Comparison of ENCODE assay signal across 18 cellular contexts in genomic region chr6:42932412-42932811, GRCh38. TPM values are rescaled to one million over a fixed set of nuclear protein-coding genes. Genes with fewer than 3 reads are reported as not detected.
DNase-seq lines count a peak whose midpoint lies in the region; ATAC-seq, FAIRE-seq and TF ChIP-seq lines count a peak whose summit lies in the region.
"Had no signal": no experiment of that assay in that cellular context is flagged by ENCODE, and none has a peak within 500 bp of the region (broad histone marks: within the 10 kb centered on the region; RNA-seq: fewer than 3 reads in every experiment).

No MANE protein-coding gene starts in this region.

- H3K27me3 ChIP-seq in subcutaneous abdominal adipose tissue (ENCODE audit: control insufficient read depth in 5 of 5, insufficient read depth in 4 of 5, low read length in 5 of 5) (no peaks in the 10 kb centered on the region), left lung (no peaks in the 10 kb centered on the region), Peyer's patch (no peaks in the 10 kb centered on the region)
- H3K27me3 ChIP-seq: pancreas had no signal

- H3K9ac ChIP-seq in kidney (ENCODE audit: low read length in 2 of 2) (no peak overlapping the region), subcutaneous abdominal adipose tissue (ENCODE audit: low read length in 5 of 5) (peak overlapping the region in 3 of 5 donors; percentile 14 to 64 (median 26))

- FAIRE-seq in kidney (lab: Jason Lieb, UNC): no peak
- FAIRE-seq: astrocyte, endometrium, G401.6, pancreas had no signal

- peaks cover 23% of the 10 kb centered on the region for H3K36me3 Mint-ChIP-seq in activated naive CD4-positive, alpha-beta T cell treated with anti-CD3 and anti-CD28 coated beads, Interleukin-2, amount 50 U/mL, for 24 hours
- H3K36me3 Mint-ChIP-seq in activated B cell treated with CpG ODN at 0.5 μM for 24 hours (ENCODE audit: low read depth): peaks cover 75% of the 10 kb centered on the region

- CTCF ChIA-PET in activated B cell treated with CpG ODN at 0.5 μM for 24 hours (lab: Charles Lee): interaction anchor here (0.8 kb wide), 1 partner anchor 33 kb away, joined by 3 read pairs; no protein-coding TSS in a partner anchor

- no peaks in the 10 kb centered on the region for H3K9me3 Mint-ChIP-seq in activated naive CD4-positive, alpha-beta T cell treated with anti-CD3 and anti-CD28 coated beads, Interleukin-2, amount 50 U/mL, for 24 hours
- no peaks in the 10 kb centered on the region for H3K9me3 Mint-ChIP-seq in activated B cell treated with CpG ODN at 0.5 μM for 24 hours

- no peak for DNase-seq in activated naive CD4-positive, alpha-beta T cell treated with Interleukin-2 at 50 U/mL for 16 hours
- no peak for DNase-seq in activated B cell treated with CpG ODN at 0.5 μM for 24 hours
- DNase-seq in kidney: peak; percentile 35
- no peak for DNase-seq in caudate nucleus (lab: John Stamatoyannopoulos, UW)
- no peak for DNase-seq in left lung
- DNase-seq in Peyer's patch: no peak
- DNase-seq: activated CD8-positive, alpha-beta memory T cell treated with anti-CD3 and anti-CD28 coated beads for 24 hours; left cardiac atrium; NCI-H2107; OCI-M1; pancreas had no signal

- no peak for TF ChIP-seq CTCF in activated B cell treated with CpG ODN at 0.5 μM for 24 hours (IDR thresholded peaks at IDR 0.05)
- no peak for TF ChIP-seq CTCF in kidney (IDR thresholded peaks at IDR 0.05; ENCODE audit: borderline replicate concordance, extremely low read depth, insufficient read depth)
- no peak for TF ChIP-seq CTCF in left lung (IDR thresholded peaks at IDR 0.05)
- TF ChIP-seq CTCF in Peyer's patch (IDR thresholded peaks at IDR 0.05): no peak

- POLR2A ChIA-PET in activated B cell treated with CpG ODN at 0.5 μM for 24 hours (lab: Charles Lee): interaction anchor here (0.6 to 5.4 kb wide), 4 partner anchors 13 to 237 kb away, joined by 3 to 97 read pairs (median 14); partner anchors contain the start of genes GNMT and PEX6

- H3K27me3 Mint-ChIP-seq in activated naive CD4-positive, alpha-beta T cell treated with anti-CD3 and anti-CD28 coated beads, Interleukin-2, amount 50 U/mL, for 24 hours: no peaks in the 10 kb centered on the region
- no peaks in the 10 kb centered on the region for H3K27me3 Mint-ChIP-seq in activated B cell treated with CpG ODN at 0.5 μM for 24 hours

- H3K4me1 Mint-ChIP-seq in activated naive CD4-positive, alpha-beta T cell treated with anti-CD3 and anti-CD28 coated beads, Interleukin-2, amount 50 U/mL, for 24 hours: peaks cover 62% of the 10 kb centered on the region
- H3K4me1 Mint-ChIP-seq in activated B cell treated with CpG ODN at 0.5 μM for 24 hours: peaks cover 76% of the 10 kb centered on the region

- H3K4me3 ChIP-seq in kidney (ENCODE audit: low read length in 2 of 2) (no peak overlapping the region), subcutaneous abdominal adipose tissue (ENCODE audit: low read depth in 1 of 5, low read length in 5 of 5) (no peak overlapping the region), left lung (peak overlapping the region in 1 of 2 donors; percentile 80), Peyer's patch (peak overlapping the region in 1 of 4 donors; percentile 89)
- H3K4me3 ChIP-seq: pancreas had no signal

- ATAC-seq in activated B cell treated with CpG ODN at 0.5 μM for 24 hours (ENCODE audit: low read depth): no peak
- no peak for ATAC-seq in left lung
- ATAC-seq: left cardiac atrium, pancreas had no signal

- peak overlapping the region; percentile 87 for H3K4me3 Mint-ChIP-seq in activated naive CD4-positive, alpha-beta T cell treated with anti-CD3 and anti-CD28 coated beads, Interleukin-2, amount 50 U/mL, for 24 hours
- H3K4me3 Mint-ChIP-seq in activated B cell treated with CpG ODN at 0.5 μM for 24 hours: peak overlapping the region; percentile 97

- peak overlapping the region; percentile 89 for H3K27ac Mint-ChIP-seq in activated naive CD4-positive, alpha-beta T cell treated with anti-CD3 and anti-CD28 coated beads, Interleukin-2, amount 50 U/mL, for 24 hours
- peak overlapping the region; percentile 97 for H3K27ac Mint-ChIP-seq in activated B cell treated with CpG ODN at 0.5 μM for 24 hours

- H3K27ac ChIP-seq in kidney (ENCODE audit: low read depth in 2 of 2, low read length in 2 of 2) (no peak overlapping the region), subcutaneous abdominal adipose tissue (ENCODE audit: low read depth, low read length) (no peak overlapping the region), caudate nucleus (ENCODE audit: low read depth, low read length) (no peak overlapping the region), left lung (peak overlapping the region in 1 of 2 donors; percentile 98), Peyer's patch (peak overlapping the region in 2 of 4 donors; percentile 8 to 98)

- H3K9me3 ChIP-seq in kidney (ENCODE audit: control insufficient read depth in 1 of 2, low read length in 2 of 2) (no peaks in the 10 kb centered on the region), subcutaneous abdominal adipose tissue (ENCODE audit: control insufficient read depth in 5 of 5, low read length in 5 of 5) (no peaks in the 10 kb centered on the region), left lung (no peaks in the 10 kb centered on the region), Peyer's patch (no peaks in the 10 kb centered on the region)
- H3K9me3 ChIP-seq: pancreas had no signal

- no peak for TF ChIP-seq POLR2A in Peyer's patch (IDR thresholded peaks at IDR 0.05)

- peaks cover 14 to 23% of the 10 kb centered on the region in 2 donors for H3K36me3 ChIP-seq in kidney (ENCODE audit: control insufficient read depth in 1 of 2, insufficient read depth in 2 of 2, low read length in 2 of 2)
- H3K36me3 ChIP-seq in subcutaneous abdominal adipose tissue (ENCODE audit: control insufficient read depth in 5 of 5, insufficient read depth in 5 of 5, low read length in 5 of 5): peaks cover 0 to 31% (median 26%) of the 10 kb centered on the region in 5 donors
- peaks cover 0 to 39% of the 10 kb centered on the region in 2 donors for H3K36me3 ChIP-seq in left lung
- H3K36me3 ChIP-seq in Peyer's patch: peaks cover 0 to 39% (median 0%) of the 10 kb centered on the region in 3 donors

- peaks cover 6 to 7% of the 10 kb centered on the region in 2 donors for H3K4me1 ChIP-seq in kidney (ENCODE audit: control insufficient read depth in 1 of 2, insufficient read depth in 1 of 2, low read depth in 1 of 2, low read length in 2 of 2)
- peaks cover 3 to 49% (median 38%) of the 10 kb centered on the region in 5 donors for H3K4me1 ChIP-seq in subcutaneous abdominal adipose tissue (ENCODE audit: control insufficient read depth in 5 of 5, insufficient read depth in 5 of 5, low read length in 5 of 5)
- peaks cover 21 to 76% of the 10 kb centered on the region in 2 donors for H3K4me1 ChIP-seq in left lung
- H3K4me1 ChIP-seq in Peyer's patch: peaks cover 0 to 32% (median 13%) of the 10 kb centered on the region in 4 donors

- intact Hi-C loops in activated B cell treated with CpG ODN at 0.5 μM for 24 hours (cut with micrococcal nuclease) (loop anchor here (5.0 kb wide), 1 partner anchor 435 kb away; the partner anchor contains the start of gene ZNF318), kidney (cut with DNase I) (no loop called here), left lung (cut with DNase I) (no loop called here)

RNA-seq across cellular contexts. Expression of gene CNPY3, which starts 3.1 kb away (rescaled TPM):
- total RNA-seq in activated B cell treated with CpG ODN at 0.5 μM for 24 hours: 120 and 121 TPM in 2 replicates
- 49.9 TPM for total RNA-seq in kidney
- 40.1 TPM for polyA plus RNA-seq in kidney (ENCODE audit: insufficient read depth, low read depth, low replicate concordance)
- 10 to 100 TPM; 71.4 to 74.1 TPM for total RNA-seq in left lung
- 100 to 1,000 TPM in 1 of 4 donors, 10 to 100 TPM in 3; 27.8 to 101 (median 47.9) TPM for total RNA-seq in Peyer's patch

RNA-seq across cellular contexts. Expression of gene PTCRA, which starts 16.6 kb away (rescaled TPM):
- total RNA-seq in activated B cell treated with CpG ODN at 0.5 μM for 24 hours (not detected in 2 replicates), kidney (not detected), left lung (1 to 10 TPM; 2.0 to 2.1 TPM), Peyer's patch (not detected)
- polyA plus RNA-seq in kidney (ENCODE audit: insufficient read depth, low read depth, low replicate concordance): not detected
- total RNA-seq: astrocyte; left cardiac atrium; LHCN-M2; T-helper 1 cell treated with Interleukin-12 subunit alpha and Interleukin-12 subunit beta and Interleukin-4 antibody, amounts not matched to agents 30 ng/mL and 1 ng/mL, for 36 hours had no signal
- polyA plus RNA-seq: pancreas had no signal

RNA-seq across cellular contexts. Expression of gene GNMT, which starts 28.1 kb away (rescaled TPM):
- total RNA-seq in activated B cell treated with CpG ODN at 0.5 μM for 24 hours (1.7 and 2.3 TPM in 2 replicates), kidney (0.54 TPM), left lung (1 to 10 TPM in 1 of 2 donors, under 1 TPM in 1; 0.86 to 1.0 TPM), Peyer's patch (1 to 10 TPM in 1 of 4 donors, not detected in 3; 4.3 TPM)
- polyA plus RNA-seq in kidney (ENCODE audit: insufficient read depth, low read depth, low replicate concordance): 1.9 TPM
- total RNA-seq: LHCN-M2 had no signal

RNA-seq across cellular contexts. Expression of gene PEX6, which starts 46.6 kb away (rescaled TPM):
- total RNA-seq in activated B cell treated with CpG ODN at 0.5 μM for 24 hours (11.8 and 13.2 TPM in 2 replicates), kidney (22.6 TPM), left lung (10 to 100 TPM; 23.2 to 25.2 TPM), Peyer's patch (10 to 100 TPM; 19.0 to 61.3 (median 39.0) TPM)
- 18.0 TPM for polyA plus RNA-seq in kidney (ENCODE audit: insufficient read depth, low read depth, low replicate concordance)

RNA-seq across cellular contexts. Expression of gene PPP2R5D, which starts 52.0 kb away (rescaled TPM):
- total RNA-seq in activated B cell treated with CpG ODN at 0.5 μM for 24 hours (26.7 and 26.8 TPM in 2 replicates), kidney (22.6 TPM), left lung (10 to 100 TPM; 30.0 to 35.0 TPM), Peyer's patch (100 to 1,000 TPM in 3 of 4 donors, 10 to 100 TPM in 1; 84.2 to 177 (median 152) TPM)
- 21.8 TPM for polyA plus RNA-seq in kidney (ENCODE audit: insufficient read depth, low read depth, low replicate concordance)

Comparison
In these comparisons a context has a peak if more than half of its experiments do, and no peak if none do; other contexts are left out.
1. H3K9ac ChIP-seq: peak in subcutaneous abdominal adipose tissue (3 of 5); none in kidney (0 of 2).